13 cellular contexts compared by ENCODE assay signal in genomic region chr20:38315290-38315966, GRCh38. TPM values are rescaled to one million over a fixed set of nuclear protein-coding genes. Genes with fewer than 3 reads are reported as not detected.
DNase-seq lines count a peak whose midpoint lies in the region; ATAC-seq and TF ChIP-seq lines count a peak whose summit lies in the region.
"Had no signal": no experiment of that assay in that cellular context is flagged by ENCODE, and none has a peak within 500 bp of the region (broad histone marks: within the 10 kb centered on the region; RNA-seq: fewer than 3 reads in every experiment).

No MANE protein-coding gene starts in this region.

- H3K27me3 ChIP-seq in right cardiac atrium (ENCODE audit: control insufficient read depth, insufficient read depth): no peaks in the 10 kb centered on the region
- H3K27me3 ChIP-seq in SJCRH30: peaks cover 2% of the 10 kb centered on the region; the same call in 1 of the 2 replicates
- H3K27me3 ChIP-seq: pancreas had no signal

- TF ChIP-seq CTCF in foreskin fibroblast (IDR thresholded peaks at IDR 0.05; ENCODE audit: low read depth, low read length): peak; percentile 31

- 72% methylated on average over 5 of the region's 5 CpGs for WGBS in right cardiac atrium

- DNase-seq in right cardiac atrium (peak in 1 of 3 donors; percentile 67), Right ventricle myocardium inferior (ENCODE audit: missing footprints) (no peak), SJCRH30 (peak; percentile 53 to 71), foreskin fibroblast (peak; percentile 34 to 74), NCI-H2107 (lab: John Stamatoyannopoulos, UW) (no peak)
- DNase-seq in NK-92 treated with Interleukin-12 subunit alpha and Interleukin-12 subunit beta, amount 100 ng/mL, for 24 hours (lab: John Stamatoyannopoulos, UW): no peak
- DNase-seq: activated CD8-positive, alpha-beta memory T cell treated with anti-CD3 and anti-CD28 coated beads, Interleukin-2, amount 50 U/mL, for 4 hours; pancreas had no signal

- no peak overlapping the region for H3K27ac ChIP-seq in right cardiac atrium (ENCODE audit: low read length)
- H3K27ac ChIP-seq in SJCRH30: no peak overlapping the region
- H3K27ac ChIP-seq: esophagus muscularis mucosa, pancreas had no signal

- H3K4me1 ChIP-seq in right cardiac atrium (ENCODE audit: control insufficient read depth, insufficient read depth, low read length) (no peaks in the 10 kb centered on the region), SJCRH30 (no peaks in the 10 kb centered on the region)
- H3K4me1 ChIP-seq: esophagus muscularis mucosa, HAP-1, pancreas had no signal

- H3K9me3 ChIP-seq in right cardiac atrium (ENCODE audit: control insufficient read depth, low read length): no peaks in the 10 kb centered on the region
- H3K9me3 ChIP-seq in SJCRH30 (replicated peaks): 0 out of 2 replicates have a peak, but pooled peaks cover 3% of the 10 kb centered on the region
- H3K9me3 ChIP-seq: esophagus muscularis mucosa, HAP-1, pancreas had no signal

- no peak overlapping the region for H3K4me3 ChIP-seq in right cardiac atrium (ENCODE audit: low read length)
- no peak overlapping the region for H3K4me3 ChIP-seq in SJCRH30
- H3K4me3 ChIP-seq in foreskin fibroblast (ENCODE audit: low read depth in 1 of 2, low read length in 2 of 2): no peak overlapping the region
- H3K4me3 ChIP-seq: esophagus muscularis mucosa, HAP-1, pancreas had no signal

- ATAC-seq in right cardiac atrium (peak; percentile 45 to 56), Right ventricle myocardium inferior (no peak), HG03196 (IDR thresholded peaks at IDR 0.05; ENCODE audit: unreplicated experiment) (no peak), GM21360 (IDR thresholded peaks at IDR 0.05; ENCODE audit: unreplicated experiment) (no peak)
- ATAC-seq: pancreas had no signal

- no peaks in the 10 kb centered on the region for H3K36me3 ChIP-seq in SJCRH30
- H3K36me3 ChIP-seq: esophagus muscularis mucosa, HAP-1, pancreas had no signal

- intact Hi-C loops in right cardiac atrium (cut with DNase I): loop anchor here in 1 of 4 donors (5.0 kb wide), 1 partner anchor 88 kb away; no protein-coding TSS in a partner anchor
- intact Hi-C loops in Right ventricle myocardium inferior (cut with DNase I): no loop called here

RNA-seq across cellular contexts. Expression of gene BPI, which starts 11.5 kb away (rescaled TPM):
- total RNA-seq in right cardiac atrium (under 1 TPM; 0.20 to 0.71 (median 0.29) TPM), Right ventricle myocardium inferior (not detected)
- polyA plus RNA-seq in right cardiac atrium: 0.07 TPM
- total RNA-seq in SJCRH30 (2014; rRNA removed; shearing (Covaris generic)): 0.06 TPM in 1 of 2 replicates, not detected in the other
- polyA plus RNA-seq: pancreas had no signal

RNA-seq across cellular contexts. Expression of gene LBP, which starts 30.9 kb away (rescaled TPM):
- 1 to 10 TPM in 3 of 4 donors, under 1 TPM in 1; 0.42 to 6.3 (median 2.1) TPM for total RNA-seq in right cardiac atrium
- polyA plus RNA-seq in right cardiac atrium: 0.84 TPM
- total RNA-seq in Right ventricle myocardium inferior: 0.16 TPM
- total RNA-seq in SJCRH30 (2014; rRNA removed; shearing (Covaris generic)): not detected in 2 replicates
- polyA plus RNA-seq: CD14-positive monocyte had no signal

RNA-seq across cellular contexts. Expression of gene KIAA1755, which starts 54.9 kb away (rescaled TPM):
- 10 to 100 TPM; 13.6 to 18.7 (median 17.5) TPM for total RNA-seq in right cardiac atrium
- polyA plus RNA-seq in right cardiac atrium: 5.8 TPM
- total RNA-seq in Right ventricle myocardium inferior: 7.9 TPM
- 1.4 TPM in 2 replicates for total RNA-seq in SJCRH30 (2014; rRNA removed; shearing (Covaris generic))
- polyA plus RNA-seq: CD14-positive monocyte had no signal

Comparison
In these comparisons a context has a peak if more than half of its experiments do, and no peak if none do; other contexts are left out.
1. ATAC-seq: peak in right cardiac atrium (2 of 2); none in Right ventricle myocardium inferior (single experiment), HG03196 (single experiment) and GM21360 (single experiment).
2. DNase-seq: peak in SJCRH30 (2 of 2) and foreskin fibroblast (2 of 2); none in Right ventricle myocardium inferior (single experiment), NK-92 treated with Interleukin-12 subunit alpha and Interleukin-12 subunit beta, amount 100 ng/mL, for 24 hours (single experiment) and NCI-H2107 (single experiment).